ENCODE assay signal across 2 cellular contexts in genomic region chr1:211589782-211590721, GRCh38.
TF ChIP-seq lines count a peak whose summit lies in the region.

No MANE protein-coding gene starts in this region.

TF ChIP-seq in SK-N-SH, 30 proteins besides CTCF, POLR2A, EP300 and RAD21 (continued from another document):
- TF ChIP-seq USF1 (IDR thresholded peaks at IDR 0.05; ENCODE audit: borderline replicate concordance, low read depth) (no peak), RCOR1 (IDR thresholded peaks at IDR 0.05; ENCODE audit: low read length) (no peak), EZH2phosphoT487 (IDR thresholded peaks at IDR 0.05; ENCODE audit: borderline replicate concordance, low read depth) (no peak), MEF2A (IDR thresholded peaks at IDR 0.05; ENCODE audit: borderline replicate concordance, low read depth) (no peak), GATA2 (CRISPR knock-in tag; IDR thresholded peaks at IDR 0.05) (no peak), IRF3 (IDR thresholded peaks at IDR 0.05; ENCODE audit: low read depth, low read length) (no peak), TAF1 (IDR thresholded peaks at IDR 0.05; ENCODE audit: borderline replicate concordance, low read depth, low read length) (no peak)

TF ChIP-seq in SK-N-SH treated with all-trans-retinoic acid at 6 μM for 48 hours, 23 proteins besides CTCF, POLR2A, EP300 and RAD21 (continued from another document):
- TF ChIP-seq CREB5 (CRISPR knock-in tag; IDR thresholded peaks at IDR 0.05; ENCODE audit: low read depth) (no peak), CSDC2 (CRISPR knock-in tag; IDR thresholded peaks at IDR 0.05) (no peak)
TF ChIP-seq in SK-N-SH treated with all-trans-retinoic acid at 6 μM for 48 hours: peak in this region for 0.
